In the genomic region with DNA sequence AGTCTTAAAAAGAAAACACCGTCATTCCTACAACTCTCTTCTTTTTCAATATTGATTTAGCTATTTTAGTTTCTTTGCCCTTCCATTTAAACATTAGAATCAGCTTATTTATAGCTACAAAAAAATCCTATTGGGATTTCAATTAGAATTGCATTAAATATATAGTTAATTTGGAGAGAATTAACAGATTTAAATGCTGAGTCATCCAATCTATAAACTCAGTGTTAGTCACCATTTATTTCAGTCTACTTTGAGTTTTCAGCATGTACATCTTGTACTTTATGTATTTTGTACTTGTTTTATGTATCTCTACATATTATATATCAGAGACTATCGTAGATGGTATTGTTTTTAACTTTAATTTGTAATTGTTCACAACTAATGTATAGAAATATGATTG, we compare ENCODE assay signal across 26 cellular contexts.
"Had no signal": no experiment of that assay in that cellular context is flagged by ENCODE, and none has a peak within 500 bp of the region (broad histone marks: within the 10 kb centered on the region; RNA-seq: fewer than 3 reads in every experiment).

No MANE protein-coding gene starts in this region.

- H3K27ac ChIP-seq: hepatocyte, left ventricle myocardium inferior, pancreas, prostate gland, sigmoid colon, spleen, suprapubic skin, thoracic aorta, tibial artery, upper lobe of right lung, uterus had no signal

- H3K4me1 ChIP-seq: left ventricle myocardium inferior, pancreas, prostate gland, sigmoid colon, spleen, suprapubic skin, tibial artery, upper lobe of right lung, uterus had no signal

- H3K36me3 ChIP-seq: left ventricle myocardium inferior, pancreas, prostate gland, sigmoid colon, spleen, suprapubic skin, thoracic aorta, tibial artery, upper lobe of right lung, uterus had no signal

- H3K4me3 ChIP-seq: hepatocyte, left ventricle myocardium inferior, lung, pancreas, prostate gland, sigmoid colon, spleen, suprapubic skin, thoracic aorta, tibial artery, upper lobe of right lung, uterus had no signal

- H3K36me3 Mint-ChIP-seq: mesothelial cell of epicardium; naive B cell; natural killer cell treated with Interleukin-12 subunit alpha and Interleukin-12 subunit beta and Interleukin-15 and Interleukin-18, amount 100 ng/mL, for 72 hours; stimulated activated effector memory CD8-positive, alpha-beta T cell treated with anti-CD3 and anti-CD28 coated beads, Interleukin-12 subunit alpha, Interleukin-12 subunit beta, amount 100 ng/mL, for 72 hours had no signal

- H3K27me3 Mint-ChIP-seq: naive B cell; natural killer cell treated with Interleukin-12 subunit alpha and Interleukin-12 subunit beta and Interleukin-15 and Interleukin-18, amount 100 ng/mL, for 72 hours; stimulated activated naive CD8-positive, alpha-beta T cell treated with anti-CD3 and anti-CD28 coated beads, Interleukin-15, Interleukin-2, amounts not matched to agents 100 ng/mL and 50 ng/mL, for 24 hours had no signal

- H2AFZ ChIP-seq: hepatocyte had no signal

- H3K4me3 Mint-ChIP-seq: mesothelial cell of epicardium; naive B cell; natural killer cell treated with Interleukin-12 subunit alpha and Interleukin-12 subunit beta and Interleukin-15 and Interleukin-18, amount 100 ng/mL, for 72 hours; stimulated activated effector memory CD8-positive, alpha-beta T cell treated with anti-CD3 and anti-CD28 coated beads, Interleukin-12 subunit alpha, Interleukin-12 subunit beta, amount 100 ng/mL, for 72 hours; stimulated activated naive CD8-positive, alpha-beta T cell treated with anti-CD3 and anti-CD28 coated beads, Interleukin-15, Interleukin-2, amounts not matched to agents 100 ng/mL and 50 ng/mL, for 24 hours had no signal

- H3K9me3 ChIP-seq: pancreas, prostate gland, sigmoid colon, suprapubic skin, thoracic aorta, tibial artery, upper lobe of right lung, uterus had no signal

- FAIRE-seq: pancreas, small intestine had no signal

- H3K27me3 ChIP-seq: hepatocyte, pancreas, sigmoid colon, spleen, suprapubic skin, tibial artery, upper lobe of right lung, uterus had no signal

- ATAC-seq: natural killer cell treated with Interleukin-12 subunit alpha and Interleukin-12 subunit beta and Interleukin-15 and Interleukin-18, amount 100 ng/mL, for 72 hours; pancreas; right cardiac atrium; stimulated activated effector memory CD8-positive, alpha-beta T cell treated with anti-CD3 and anti-CD28 coated beads, Interleukin-12 subunit alpha, Interleukin-12 subunit beta, amount 100 ng/mL, for 72 hours; upper lobe of right lung had no signal

- H3K27ac Mint-ChIP-seq: mesothelial cell of epicardium; naive B cell; natural killer cell treated with Interleukin-12 subunit alpha and Interleukin-12 subunit beta and Interleukin-15 and Interleukin-18, amount 100 ng/mL, for 72 hours; stimulated activated effector memory CD8-positive, alpha-beta T cell treated with anti-CD3 and anti-CD28 coated beads, Interleukin-12 subunit alpha, Interleukin-12 subunit beta, amount 100 ng/mL, for 72 hours; stimulated activated naive CD8-positive, alpha-beta T cell treated with anti-CD3 and anti-CD28 coated beads, Interleukin-15, Interleukin-2, amounts not matched to agents 100 ng/mL and 50 ng/mL, for 24 hours had no signal

- H3K4me2 ChIP-seq: hepatocyte had no signal

- DNase-seq: islet precursor cell; left ventricle myocardium inferior; mesendoderm; naive B cell; nucleus accumbens; pancreas; retina; right cardiac atrium; sigmoid colon; small intestine; spleen; stimulated activated CD4-positive, alpha-beta T cell treated with anti-CD3 and anti-CD28 coated beads, Interleukin-4, amount 100 ng/mL, for 24 hours; stimulated activated naive CD4-positive, alpha-beta T cell; tibial artery; trophoblast cell; upper lobe of right lung; uterus had no signal

- H3K4me1 Mint-ChIP-seq: mesothelial cell of epicardium; naive B cell; stimulated activated effector memory CD8-positive, alpha-beta T cell treated with anti-CD3 and anti-CD28 coated beads, Interleukin-12 subunit alpha, Interleukin-12 subunit beta, amount 100 ng/mL, for 72 hours had no signal
